ENCODE assay signal across 8 cellular contexts in the genomic region with DNA sequence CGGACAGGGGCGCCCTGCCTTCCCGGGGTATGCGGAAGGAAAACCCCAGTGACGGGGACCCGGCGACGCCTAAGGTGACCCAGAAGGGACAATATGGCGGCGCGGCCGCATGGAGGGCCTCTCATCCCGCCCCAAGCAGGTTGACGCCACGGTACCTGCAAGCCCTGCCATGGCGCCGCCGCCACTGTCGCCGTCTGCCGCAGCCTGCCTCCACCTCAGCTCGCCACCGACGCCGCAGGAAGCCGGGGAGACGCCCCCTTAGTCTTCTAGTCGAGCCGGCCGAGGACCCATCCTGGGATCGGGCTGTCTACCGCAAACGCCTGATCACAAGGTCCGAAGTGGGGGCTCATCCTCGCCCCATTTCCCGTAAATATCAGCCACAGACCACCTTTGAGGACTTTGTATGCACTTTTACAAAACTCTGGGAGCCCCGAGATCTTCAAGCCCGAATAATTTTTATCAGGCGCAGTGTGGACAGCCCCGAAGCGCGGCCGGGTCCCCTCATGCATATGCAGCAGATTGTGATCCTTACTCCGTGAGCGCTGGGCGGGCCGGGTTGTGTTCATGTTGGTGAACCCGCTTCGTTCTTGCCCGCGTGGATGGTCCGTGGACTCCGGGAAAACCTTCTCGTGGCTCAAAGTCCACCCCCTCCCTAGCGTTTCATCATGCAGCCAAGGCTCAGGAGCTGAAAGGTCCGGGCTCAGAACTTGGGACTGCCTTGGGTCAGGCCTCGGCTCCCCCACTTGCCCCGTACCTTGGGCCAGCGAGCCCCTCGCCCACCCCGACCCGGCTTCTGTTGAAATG. TPM values are rescaled to one million over a fixed set of nuclear protein-coding genes. Genes with fewer than 3 reads are reported as not detected.
A peak's percentile ranks its signal among the peaks of the same experiment; 100 is the strongest.
DNase-seq lines count a peak whose midpoint lies in the region; ATAC-seq and TF ChIP-seq lines count a peak whose summit lies in the region.

A gene with protein sequence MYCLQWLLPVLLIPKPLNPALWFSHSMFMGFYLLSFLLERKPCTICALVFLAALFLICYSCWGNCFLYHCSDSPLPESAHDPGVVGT (minus strand): TSS at position 239 of the 804 bp plus-strand sequence. CDS start 8,702 bp downstream, outside the sequence.

- no peak for TF ChIP-seq CTCF in epithelial cell of esophagus (IDR thresholded peaks at IDR 0.05; ENCODE audit: insufficient read depth, low read depth, low read length, missing control alignments)
- no peak for TF ChIP-seq CTCF in mucosa of descending colon (IDR thresholded peaks at IDR 0.05)

- DNase-seq in Caki2 (ENCODE audit: low read depth) (peak; percentile 96), OCI-M1 (lab: John Stamatoyannopoulos, UW) (peak; percentile 96), activated T-cell treated with anti-CD3 and anti-CD28 coated beads for 4 hours (peak; percentile 86), epithelial cell of esophagus (ENCODE audit: low read depth) (peak; percentile 87), mucosa of descending colon (peak; percentile 93 to 94 (median 94))
- peak; percentile 84 to 85 for DNase-seq in stimulated activated CD8-positive, alpha-beta memory T cell treated with anti-CD3 and anti-CD28 coated beads, Interleukin-4, amount 100 ng/mL, for 1 hour (ENCODE audit: low read depth in 2 of 2, low spot score in 1 of 2)

- H3K4me3 ChIP-seq in epithelial cell of esophagus (ENCODE audit: low read length) (peak within 1 kb of the TSS; percentile 96), mucosa of descending colon (peak within 1 kb of the TSS; percentile 64)

- no peaks in the 10 kb centered on the region for H3K36me3 ChIP-seq in mucosa of descending colon (ENCODE audit: low read depth)

- in situ Hi-C loops in Caki2 (cut with HindIII; ENCODE audit: low pct_unique_long_range_greater_than_20kb, low sequenced_read_pairs), result no loop called here

- TF ChIP-seq EP300 in Ishikawa (IDR thresholded peaks at IDR 0.05; ENCODE audit: borderline replicate concordance), result no peak; the same call in 1 of the 2 replicates

- H3K4me1 ChIP-seq in mucosa of descending colon (ENCODE audit: low read depth), result peaks cover 33% of the 10 kb centered on the region

- ATAC-seq in GM21526 (IDR thresholded peaks at IDR 0.05; ENCODE audit: low FRiP score, unreplicated experiment) (peak; percentile 71), mucosa of descending colon (peak; percentile 87)

- no peaks in the 10 kb centered on the region for H3K9me3 ChIP-seq in mucosa of descending colon

- intact Hi-C loops in mucosa of descending colon (cut with DNase I, micrococcal nuclease), result loop anchor here in 1 of 2 donors (10.0 kb wide), 1 partner anchor 143 kb away; no protein-coding TSS in a partner anchor

- no peak for TF ChIP-seq RAD21 in Ishikawa (IDR thresholded peaks at IDR 0.05; ENCODE audit: low read depth)

TF ChIP-seq in Ishikawa, 13 proteins besides CTCF, POLR2A, EP300 and RAD21:
- TF ChIP-seq CREB1 (IDR thresholded peaks at IDR 0.05; ENCODE audit: low read depth) (peak; percentile 45; the same call in 1 of the 2 replicates), YY1 (IDR thresholded peaks at IDR 0.05; ENCODE audit: low read depth) (peak; percentile 90), TEAD4 (IDR thresholded peaks at IDR 0.05) (peak; percentile 35; the same call in 1 of the 2 replicates), TAF1 (IDR thresholded peaks at IDR 0.05; ENCODE audit: low read depth) (peak; percentile 93), EGR1 (IDR thresholded peaks at IDR 0.05) (peak; percentile 46; the same call in 1 of the 2 replicates), FOXM1 (IDR thresholded peaks at IDR 0.05; ENCODE audit: borderline replicate concordance, low read depth) (no peak), NFIC (IDR thresholded peaks at IDR 0.05) (no peak), CEBPB (IDR thresholded peaks at IDR 0.05) (no peak), ZBTB7A (IDR thresholded peaks at IDR 0.05; ENCODE audit: low read depth) (peak; percentile 54; the same call in 1 of the 2 replicates), TCF12 (IDR thresholded peaks at IDR 0.05; ENCODE audit: low read depth) (0 out of 2 replicates have a peak, but pooled peaks have one; percentile 45)
- TF ChIP-seq, protein P1, sequence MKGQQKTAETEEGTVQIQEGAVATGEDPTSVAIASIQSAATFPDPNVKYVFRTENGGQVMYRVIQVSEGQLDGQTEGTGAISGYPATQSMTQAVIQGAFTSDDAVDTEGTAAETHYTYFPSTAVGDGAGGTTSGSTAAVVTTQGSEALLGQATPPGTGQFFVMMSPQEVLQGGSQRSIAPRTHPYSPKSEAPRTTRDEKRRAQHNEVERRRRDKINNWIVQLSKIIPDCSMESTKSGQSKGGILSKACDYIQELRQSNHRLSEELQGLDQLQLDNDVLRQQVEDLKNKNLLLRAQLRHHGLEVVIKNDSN (IDR thresholded peaks at IDR 0.05), result no peak
- TF ChIP-seq, protein P2, sequence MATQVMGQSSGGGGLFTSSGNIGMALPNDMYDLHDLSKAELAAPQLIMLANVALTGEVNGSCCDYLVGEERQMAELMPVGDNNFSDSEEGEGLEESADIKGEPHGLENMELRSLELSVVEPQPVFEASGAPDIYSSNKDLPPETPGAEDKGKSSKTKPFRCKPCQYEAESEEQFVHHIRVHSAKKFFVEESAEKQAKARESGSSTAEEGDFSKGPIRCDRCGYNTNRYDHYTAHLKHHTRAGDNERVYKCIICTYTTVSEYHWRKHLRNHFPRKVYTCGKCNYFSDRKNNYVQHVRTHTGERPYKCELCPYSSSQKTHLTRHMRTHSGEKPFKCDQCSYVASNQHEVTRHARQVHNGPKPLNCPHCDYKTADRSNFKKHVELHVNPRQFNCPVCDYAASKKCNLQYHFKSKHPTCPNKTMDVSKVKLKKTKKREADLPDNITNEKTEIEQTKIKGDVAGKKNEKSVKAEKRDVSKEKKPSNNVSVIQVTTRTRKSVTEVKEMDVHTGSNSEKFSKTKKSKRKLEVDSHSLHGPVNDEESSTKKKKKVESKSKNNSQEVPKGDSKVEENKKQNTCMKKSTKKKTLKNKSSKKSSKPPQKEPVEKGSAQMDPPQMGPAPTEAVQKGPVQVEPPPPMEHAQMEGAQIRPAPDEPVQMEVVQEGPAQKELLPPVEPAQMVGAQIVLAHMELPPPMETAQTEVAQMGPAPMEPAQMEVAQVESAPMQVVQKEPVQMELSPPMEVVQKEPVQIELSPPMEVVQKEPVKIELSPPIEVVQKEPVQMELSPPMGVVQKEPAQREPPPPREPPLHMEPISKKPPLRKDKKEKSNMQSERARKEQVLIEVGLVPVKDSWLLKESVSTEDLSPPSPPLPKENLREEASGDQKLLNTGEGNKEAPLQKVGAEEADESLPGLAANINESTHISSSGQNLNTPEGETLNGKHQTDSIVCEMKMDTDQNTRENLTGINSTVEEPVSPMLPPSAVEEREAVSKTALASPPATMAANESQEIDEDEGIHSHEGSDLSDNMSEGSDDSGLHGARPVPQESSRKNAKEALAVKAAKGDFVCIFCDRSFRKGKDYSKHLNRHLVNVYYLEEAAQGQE (IDR thresholded peaks at IDR 0.05; ENCODE audit: low read depth), result no peak; the same call in 1 of the 2 replicates
- TF ChIP-seq, protein P3, sequence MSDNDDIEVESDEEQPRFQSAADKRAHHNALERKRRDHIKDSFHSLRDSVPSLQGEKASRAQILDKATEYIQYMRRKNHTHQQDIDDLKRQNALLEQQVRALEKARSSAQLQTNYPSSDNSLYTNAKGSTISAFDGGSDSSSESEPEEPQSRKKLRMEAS (IDR thresholded peaks at IDR 0.05), result peak; percentile 69
TF ChIP-seq in Ishikawa: peak in this region for 8.

RNA-seq across cellular contexts. Expression of the gene that starts here (rescaled TPM):
- total RNA-seq in Caki2 (2014; rRNA removed; shearing (Covaris generic); ENCODE audit: low replicate concordance), result 21.7 and 28.3 TPM in 2 replicates
- 100 to 1,000 TPM in 2 of 3 donors, 10 to 100 TPM in 1; 87.9 to 110 (median 108) TPM for total RNA-seq in mucosa of descending colon

Comparison
In these comparisons a context has a peak if more than half of its experiments do, and no peak if none do; other contexts are left out.
1. Peak in every context shown above with its lines: DNase-seq, ATAC-seq and H3K4me3 ChIP-seq.